9 cellular contexts compared by ENCODE assay signal in genomic region chr16:2928151-2928550, GRCh38. TPM values are rescaled to one million over a fixed set of nuclear protein-coding genes. Genes with fewer than 3 reads are reported as not detected.
DNase-seq lines count a peak whose midpoint lies in the region; ATAC-seq and TF ChIP-seq lines count a peak whose summit lies in the region.
"Not testable (repeated sequence)": the region's sequence is repeated elsewhere in the genome, so short reads cannot be mapped to it uniquely, and the experiment has no call there.
"Had no signal": no experiment of that assay in that cellular context is flagged by ENCODE, and none has a peak within 500 bp of the region (broad histone marks: within the 10 kb centered on the region; RNA-seq: fewer than 3 reads in every experiment).

No MANE protein-coding gene starts in this region.

- H4K20me1 ChIP-seq in GM23338 (replicated peaks; ENCODE audit: insufficient read depth), result not testable (repeated sequence)

- H3K9me3 Mint-ChIP-seq in GM23338; WTC11; nephron; progenitor cell of endocrine pancreas (ENCODE audit: low read depth): not testable (repeated sequence)

- H3K79me2 ChIP-seq in GM23338 (replicated peaks; ENCODE audit: insufficient read depth), result not testable (repeated sequence)

- DNase-seq in GM23338 (ENCODE audit: low spot score); WTC11 (ENCODE audit: low spot score); progenitor cell of endocrine pancreas (ENCODE audit: low spot score, unreplicated experiment): not testable (repeated sequence)
- peak; percentile 37 for DNase-seq in NCI-H69 (lab: John Stamatoyannopoulos, UW)

- H3K4me1 ChIP-seq in GM23338 (ENCODE audit: insufficient read depth); iPS-20b (ENCODE audit: insufficient read depth, low read length): not testable (repeated sequence)

- H3K4me3 ChIP-seq in GM23338; iPS-20b (ENCODE audit: low read length): not testable (repeated sequence)

- H3K9me3 ChIP-seq in iPS-20b (ENCODE audit: insufficient read depth, low read depth, low read length), result not testable (repeated sequence)

- H3K27ac Mint-ChIP-seq in GM23338 (peak overlapping the region; percentile 87), WTC11 (0 out of 2 replicates have a peak overlapping the region, but pooled peaks have one; percentile 21), nephron (peak overlapping the region; percentile 44 to 83 (median 76)), progenitor cell of endocrine pancreas (peak overlapping the region; percentile 74)

- not testable (repeated sequence) for H3K36me3 ChIP-seq in GM23338 (ENCODE audit: insufficient read depth); iPS-20b (ENCODE audit: insufficient read depth, low read depth, low read length)

- H3K4me1 Mint-ChIP-seq in GM23338, result peaks cover 38% of the 10 kb centered on the region
- H3K4me1 Mint-ChIP-seq in WTC11, result peaks cover 33% of the 10 kb centered on the region
- H3K4me1 Mint-ChIP-seq in nephron, result peaks cover 11% of the 10 kb centered on the region
- H3K4me1 Mint-ChIP-seq in progenitor cell of endocrine pancreas (ENCODE audit: low read depth), result peaks cover 24% of the 10 kb centered on the region

- H3F3A ChIP-seq in GM23338 (replicated peaks; ENCODE audit: low read depth), result peaks cover 12% of the 10 kb centered on the region

- ATAC-seq in GM23338, WTC11: not testable (repeated sequence)

- TF ChIP-seq CTCF in GM23338 (conservative IDR thresholded peaks at IDR 0.05; ENCODE audit: low read depth in 2 of 2); WTC11 (IDR thresholded peaks at IDR 0.05); nephron (IDR thresholded peaks at IDR 0.05; ENCODE audit: unreplicated experiment in 3 of 3); progenitor cell of endocrine pancreas (IDR thresholded peaks at IDR 0.05; ENCODE audit: unreplicated experiment): not testable (repeated sequence)

- CTCF ChIA-PET in WTC11 (lab: Charles Lee), result interaction anchor here (1.1 to 3.1 kb wide), 7 partner anchors 16 to 111 kb away, joined by 4 to 42 read pairs (median 9); partner anchors contain the start of genes FLYWCH1, PAQR4 and PRSS21

- H2AFZ ChIP-seq in GM23338, result not testable (repeated sequence)

- H3K4me2 ChIP-seq in GM23338, result not testable (repeated sequence)

- H3K27me3 ChIP-seq in GM23338 (ENCODE audit: insufficient read depth), result not testable (repeated sequence)
- H3K27me3 ChIP-seq in iPS-20b (ENCODE audit: insufficient read depth, low read length), result peaks cover 12% of the 10 kb centered on the region; the same call in 1 of the 2 replicates

- H3K36me3 Mint-ChIP-seq in GM23338 (ENCODE audit: low read depth), result peaks cover 13% of the 10 kb centered on the region; the same call in 1 of the 3 replicates
- not testable (repeated sequence) for H3K36me3 Mint-ChIP-seq in WTC11; nephron (ENCODE audit: low read depth); progenitor cell of endocrine pancreas (ENCODE audit: insufficient read depth)

- peak overlapping the region; percentile 13; the same call in 1 of the 2 replicates for H3K9ac ChIP-seq in iPS-20b (ENCODE audit: low read depth, low read length)

- not testable (repeated sequence) for H3K4me3 Mint-ChIP-seq in GM23338; WTC11; nephron; progenitor cell of endocrine pancreas (ENCODE audit: low read depth)

- H3K27me3 Mint-ChIP-seq in GM23338 (ENCODE audit: insufficient read depth, low read depth, poor library complexity), result peaks cover 11% of the 10 kb centered on the region
- not testable (repeated sequence) for H3K27me3 Mint-ChIP-seq in WTC11 (ENCODE audit: low read depth); nephron (ENCODE audit: low read depth); progenitor cell of endocrine pancreas

- not testable (repeated sequence) for H3K9me2 ChIP-seq in GM23338 (ENCODE audit: insufficient read depth)

- H3K27ac ChIP-seq in GM23338 (ENCODE audit: low read depth); iPS-20b (ENCODE audit: low read length): not testable (repeated sequence)

- POLR2A ChIA-PET in WTC11 (lab: Charles Lee), result interaction anchor here (1.5 kb wide), 1 partner anchor 60 kb away, joined by 3 read pairs; no protein-coding TSS in a partner anchor

RNA-seq across cellular contexts. Expression of gene FLYWCH1, which starts 16.4 kb away (rescaled TPM):
- 22.9 and 29.3 TPM in 2 replicates for total RNA-seq in GM23338 (2014; rRNA removed; shearing (Covaris generic))
- polyA plus RNA-seq in GM23338 (2016; fragmentation: Nextera tagmentation; extraction: Ambion mirVana), result 6.0 and 7.5 TPM in 2 replicates
- total RNA-seq in WTC11 (2021) (27.2 to 34.2 TPM (median 32.6 TPM) in 3 replicates), progenitor cell of endocrine pancreas (19.5 and 20.7 TPM in 2 replicates)

RNA-seq across cellular contexts. Expression of gene KREMEN2, which starts 35.9 kb away (rescaled TPM):
- 16.1 and 17.6 TPM in 2 replicates for total RNA-seq in GM23338 (2014; rRNA removed; shearing (Covaris generic))
- polyA plus RNA-seq in GM23338 (2016; fragmentation: Nextera tagmentation; extraction: Ambion mirVana), result 4.7 and 4.9 TPM in 2 replicates
- total RNA-seq in WTC11 (2021) (7.5 to 8.6 TPM (median 8.5 TPM) in 3 replicates), progenitor cell of endocrine pancreas (0.31 and 0.47 TPM in 2 replicates)
- total RNA-seq: CD4-positive, alpha-beta T cell; CD8-positive, alpha-beta memory T cell had no signal
- polyA plus RNA-seq: CD14-positive monocyte; CD8-positive, alpha-beta memory T cell had no signal

RNA-seq across cellular contexts. Expression of gene PAQR4, which starts 41.0 kb away (rescaled TPM):
- 17.7 and 29.3 TPM in 2 replicates for total RNA-seq in GM23338 (2014; rRNA removed; shearing (Covaris generic))
- polyA plus RNA-seq in GM23338 (2016; fragmentation: Nextera tagmentation; extraction: Ambion mirVana), result 7.0 and 8.8 TPM in 2 replicates
- total RNA-seq in WTC11 (2021) (21.1 to 32.4 TPM (median 21.5 TPM) in 3 replicates), progenitor cell of endocrine pancreas (13.0 and 13.1 TPM in 2 replicates)

RNA-seq across cellular contexts. Expression of gene FLYWCH2, which starts 45.1 kb away (rescaled TPM):
- total RNA-seq in GM23338 (2014; rRNA removed; shearing (Covaris generic)), result 45.0 and 48.7 TPM in 2 replicates
- polyA plus RNA-seq in GM23338 (2016; fragmentation: Nextera tagmentation; extraction: Ambion mirVana), result 30.9 and 38.6 TPM in 2 replicates
- total RNA-seq in WTC11 (2021) (19.7 to 25.0 TPM (median 20.7 TPM) in 3 replicates), progenitor cell of endocrine pancreas (26.3 and 26.9 TPM in 2 replicates)

RNA-seq across cellular contexts. Expression of gene PKMYT1, which starts 52.1 kb away (rescaled TPM):
- 82.1 and 100 TPM in 2 replicates for total RNA-seq in GM23338 (2014; rRNA removed; shearing (Covaris generic))
- polyA plus RNA-seq in GM23338 (2016; fragmentation: Nextera tagmentation; extraction: Ambion mirVana), result 90.9 and 104 TPM in 2 replicates
- total RNA-seq in WTC11 (2021) (102 to 120 TPM (median 113 TPM) in 3 replicates), progenitor cell of endocrine pancreas (33.7 and 36.5 TPM in 2 replicates)

Comparison
In these comparisons a context has a peak if more than half of its experiments do, and no peak if none do; other contexts are left out.
1. H3K27ac Mint-ChIP-seq: peak in every context shown above with its lines; median percentile 87 in GM23338; 76 in nephron; 74 in progenitor cell of endocrine pancreas; 21 in WTC11.